1 cellular context compared by ENCODE assay signal in genomic region chr12:68808388-68809189, GRCh38.
TF ChIP-seq lines count a peak whose summit lies in the region.

No MANE protein-coding gene starts in this region.

TF ChIP-seq in HCT116, 20 proteins besides CTCF, POLR2A, EP300 and RAD21 (continued from another document):
- TF ChIP-seq, protein P1, sequence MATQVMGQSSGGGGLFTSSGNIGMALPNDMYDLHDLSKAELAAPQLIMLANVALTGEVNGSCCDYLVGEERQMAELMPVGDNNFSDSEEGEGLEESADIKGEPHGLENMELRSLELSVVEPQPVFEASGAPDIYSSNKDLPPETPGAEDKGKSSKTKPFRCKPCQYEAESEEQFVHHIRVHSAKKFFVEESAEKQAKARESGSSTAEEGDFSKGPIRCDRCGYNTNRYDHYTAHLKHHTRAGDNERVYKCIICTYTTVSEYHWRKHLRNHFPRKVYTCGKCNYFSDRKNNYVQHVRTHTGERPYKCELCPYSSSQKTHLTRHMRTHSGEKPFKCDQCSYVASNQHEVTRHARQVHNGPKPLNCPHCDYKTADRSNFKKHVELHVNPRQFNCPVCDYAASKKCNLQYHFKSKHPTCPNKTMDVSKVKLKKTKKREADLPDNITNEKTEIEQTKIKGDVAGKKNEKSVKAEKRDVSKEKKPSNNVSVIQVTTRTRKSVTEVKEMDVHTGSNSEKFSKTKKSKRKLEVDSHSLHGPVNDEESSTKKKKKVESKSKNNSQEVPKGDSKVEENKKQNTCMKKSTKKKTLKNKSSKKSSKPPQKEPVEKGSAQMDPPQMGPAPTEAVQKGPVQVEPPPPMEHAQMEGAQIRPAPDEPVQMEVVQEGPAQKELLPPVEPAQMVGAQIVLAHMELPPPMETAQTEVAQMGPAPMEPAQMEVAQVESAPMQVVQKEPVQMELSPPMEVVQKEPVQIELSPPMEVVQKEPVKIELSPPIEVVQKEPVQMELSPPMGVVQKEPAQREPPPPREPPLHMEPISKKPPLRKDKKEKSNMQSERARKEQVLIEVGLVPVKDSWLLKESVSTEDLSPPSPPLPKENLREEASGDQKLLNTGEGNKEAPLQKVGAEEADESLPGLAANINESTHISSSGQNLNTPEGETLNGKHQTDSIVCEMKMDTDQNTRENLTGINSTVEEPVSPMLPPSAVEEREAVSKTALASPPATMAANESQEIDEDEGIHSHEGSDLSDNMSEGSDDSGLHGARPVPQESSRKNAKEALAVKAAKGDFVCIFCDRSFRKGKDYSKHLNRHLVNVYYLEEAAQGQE (IDR thresholded peaks at IDR 0.05; ENCODE audit: low read depth) = no peak
- TF ChIP-seq MAX (IDR thresholded peaks at IDR 0.05) = peak; percentile 75; the same call in 1 of the 2 replicates
